ENCODE assay signal across 8 cellular contexts in genomic region chrX:150361777-150362351, GRCh38. TPM values are rescaled to one million over a fixed set of nuclear protein-coding genes. Genes with fewer than 3 reads are reported as not detected.
DNase-seq lines count a peak whose midpoint lies in the region; ATAC-seq and TF ChIP-seq lines count a peak whose summit lies in the region.

No MANE protein-coding gene starts in this region.

- H3K36me3 ChIP-seq in esophagus muscularis mucosa (no peaks in the 10 kb centered on the region), trophoblast cell (ENCODE audit: control insufficient read depth in 1 of 2, insufficient read depth in 2 of 2, low read length in 2 of 2) (no peaks in the 10 kb centered on the region)

- H3K79me2 ChIP-seq in trophoblast cell (ENCODE audit: control insufficient read depth, insufficient read depth, low read length, poor library complexity), result no peaks in the 10 kb centered on the region

- H3K4me3 ChIP-seq in esophagus muscularis mucosa (peak overlapping the region; percentile 61 to 66 (median 64)), trophoblast cell (ENCODE audit: low read depth, low read length) (no peak overlapping the region)

- DNase-seq in EH (ENCODE audit: low read depth), result peak; percentile 46
- peak; percentile 18 for DNase-seq in activated CD4-positive, alpha-beta T cell treated with anti-CD3 and anti-CD28 coated beads for 48 hours
- DNase-seq in esophagus muscularis mucosa (ENCODE audit: extremely low spot score), result no peak
- no peak for DNase-seq in trophoblast cell
- DNase-seq in NCI-H2107 (lab: John Stamatoyannopoulos, UW), result no peak

- no peak overlapping the region for H4K91ac ChIP-seq in trophoblast cell (ENCODE audit: low read depth, low read length)

- no peak overlapping the region for H3K4ac ChIP-seq in trophoblast cell (ENCODE audit: low read depth, low read length)

- TF ChIP-seq CTCF in esophagus muscularis mucosa (IDR thresholded peaks at IDR 0.05), result no peak

- H3K9me3 ChIP-seq in esophagus muscularis mucosa (no peaks in the 10 kb centered on the region), trophoblast cell (ENCODE audit: insufficient read depth, low read depth, low read length) (no peaks in the 10 kb centered on the region)

- no peak for TF ChIP-seq EP300 in esophagus muscularis mucosa (IDR thresholded peaks at IDR 0.05)

- TF ChIP-seq POLR2A in esophagus muscularis mucosa (IDR thresholded peaks at IDR 0.05; ENCODE audit: low read depth) (no peak), GM18505 (IDR thresholded peaks at IDR 0.05; ENCODE audit: borderline replicate concordance, extremely low read depth, insufficient read depth, insufficient read length) (no peak)

- peak overlapping the region; percentile 24 for H3K4me2 ChIP-seq in trophoblast cell (ENCODE audit: low read length)

- no peak overlapping the region for H4K8ac ChIP-seq in trophoblast cell (ENCODE audit: low read depth, low read length)

- 41% methylated on average over 36 of the region's 37 CpGs for WGBS in esophagus muscularis mucosa
- WGBS in trophoblast cell (ENCODE audit: extremely low coverage, insufficient coverage, insufficient read length), result no CpG with 5 or more reads among the region's 37 CpGs

- no peak overlapping the region for H2AFZ ChIP-seq in trophoblast cell (ENCODE audit: insufficient read depth, low read length, poor library complexity)

- no peak overlapping the region for H2AK5ac ChIP-seq in trophoblast cell (ENCODE audit: low read length)

- H4K12ac ChIP-seq in trophoblast cell (ENCODE audit: low read depth, low read length), result no peak overlapping the region

- H3K27me3 ChIP-seq in esophagus muscularis mucosa, result no peaks in the 10 kb centered on the region
- peaks cover 57% of the 10 kb centered on the region for H3K27me3 ChIP-seq in trophoblast cell (ENCODE audit: insufficient read depth, low read length)

- H2BK120ac ChIP-seq in trophoblast cell (ENCODE audit: insufficient read depth, low read length, poor library complexity), result no peak overlapping the region

- no peaks in the 10 kb centered on the region for H3K79me1 ChIP-seq in trophoblast cell (ENCODE audit: low read length)

- no peak overlapping the region for H3K18ac ChIP-seq in trophoblast cell (ENCODE audit: low read length)

- peak overlapping the region in 3 of 4 donors; percentile 84 to 90 (median 88) for H3K27ac ChIP-seq in esophagus muscularis mucosa (replicated peaks in 1 of 4)
- no peak overlapping the region for H3K27ac ChIP-seq in trophoblast cell (ENCODE audit: low read depth, low read length)

- intact Hi-C loops in esophagus muscularis mucosa (cut with DNase I), result loop anchor here (10.0 kb wide), 4 partner anchors 123 to 397 kb away; no protein-coding TSS in a partner anchor

- H2BK5ac ChIP-seq in trophoblast cell (ENCODE audit: low read depth, low read length, poor library complexity), result no peak overlapping the region

- H3K23ac ChIP-seq in trophoblast cell (ENCODE audit: low read length), result no peak overlapping the region

- no peak for ATAC-seq in GM18505 (IDR thresholded peaks at IDR 0.05; ENCODE audit: unreplicated experiment)
- ATAC-seq in GM18909 (IDR thresholded peaks at IDR 0.05; ENCODE audit: poor library complexity, unreplicated experiment), result no peak
- no peak for ATAC-seq in GM21528 (IDR thresholded peaks at IDR 0.05; ENCODE audit: low FRiP score, unreplicated experiment)

- H3K4me1 ChIP-seq in esophagus muscularis mucosa (peaks cover 8 to 19% (median 14%) of the 10 kb centered on the region in 4 donors), trophoblast cell (ENCODE audit: control insufficient read depth in 1 of 2, insufficient read depth in 2 of 2, low read length in 2 of 2) (peaks cover 4 to 13% of the 10 kb centered on the region in 2 experiments)

- H3K14ac ChIP-seq in trophoblast cell (ENCODE audit: low read length), result no peak overlapping the region

- no peak overlapping the region for H2BK12ac ChIP-seq in trophoblast cell (ENCODE audit: low read length)

- H3K9ac ChIP-seq in trophoblast cell (ENCODE audit: low read length), result no peak overlapping the region

RNA-seq across cellular contexts. Expression of gene MAMLD1, which starts 1.3 kb away (rescaled TPM):
- 1 to 10 TPM; 1.6 to 5.3 (median 3.3) TPM for total RNA-seq in esophagus muscularis mucosa
- 0.03 and 0.04 TPM in 2 replicates for polyA plus RNA-seq in trophoblast cell (2013)

Comparison
In these comparisons a context has a peak if more than half of its experiments do, and no peak if none do; other contexts are left out.
1. DNase-seq: peak in EH (single experiment) and activated CD4-positive, alpha-beta T cell treated with anti-CD3 and anti-CD28 coated beads for 48 hours (single experiment); none in esophagus muscularis mucosa (single experiment), trophoblast cell (0 of 2) and NCI-H2107 (single experiment).